19 cellular contexts compared by ENCODE assay signal in the genomic region with DNA sequence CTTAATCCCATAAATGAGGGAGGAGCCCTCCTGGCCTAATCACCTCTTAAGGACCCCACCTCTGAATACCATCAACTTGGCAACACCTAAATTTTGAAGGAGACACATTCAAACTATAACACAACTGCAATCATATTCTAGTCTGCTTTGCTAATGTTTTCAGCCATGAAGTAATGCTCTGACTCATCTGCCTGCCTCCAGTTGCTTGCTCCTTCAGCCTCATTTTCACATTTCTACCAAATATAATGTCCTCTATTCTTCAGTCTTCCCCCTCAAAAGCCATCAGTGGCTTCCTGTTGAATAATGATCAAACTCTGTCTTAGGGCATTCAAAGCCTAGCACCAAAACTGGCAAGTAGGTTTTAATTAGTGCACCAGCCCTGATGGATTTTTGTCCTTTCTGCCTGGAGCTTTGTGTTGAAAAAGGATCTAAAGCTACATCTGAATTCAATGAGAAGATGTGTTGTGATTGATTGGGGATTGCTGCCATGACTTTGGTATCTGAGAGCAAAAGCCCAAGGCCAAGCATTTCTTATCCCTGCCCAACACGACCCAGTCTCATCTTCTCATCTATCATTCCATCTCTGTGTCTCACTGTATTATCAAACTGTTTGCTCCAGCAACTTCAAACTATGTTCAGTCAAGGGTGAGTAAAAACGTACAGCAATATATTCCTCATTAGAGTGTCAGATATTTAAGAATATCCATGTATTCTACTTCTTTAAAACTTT.
"Had no signal": no experiment of that assay in that cellular context is flagged by ENCODE, and none has a peak within 500 bp of the region (broad histone marks: within the 10 kb centered on the region; RNA-seq: fewer than 3 reads in every experiment).

No MANE protein-coding gene starts in this region.

- DNase-seq: cortex of kidney; dorsolateral prefrontal cortex; effector CD8-positive, alpha-beta T cell; foreskin keratinocyte; kidney glomerular epithelial cell; mammary epithelial cell; naive thymus-derived CD4-positive, alpha-beta T cell; sigmoid colon; stimulated activated CD4-positive, alpha-beta T cell treated with anti-CD3 and anti-CD28 coated beads, Interleukin-12 subunit alpha, Interleukin-12 subunit beta, amount 100 ng/mL, for 4 hours; stimulated activated naive CD4-positive, alpha-beta T cell; stomach; substantia nigra; transverse colon; uterus had no signal

- H3K9me3 ChIP-seq: neutrophil, right atrium auricular region, sigmoid colon, stomach, thoracic aorta, transverse colon, uterus had no signal

- H3K4me3 Mint-ChIP-seq: naive thymus-derived CD4-positive, alpha-beta T cell had no signal

- H3K27me3 ChIP-seq: foreskin keratinocyte, hepatocyte, neutrophil, right atrium auricular region, sigmoid colon, stomach, transverse colon, uterus had no signal

- ATAC-seq: foreskin keratinocyte; naive thymus-derived CD4-positive, alpha-beta T cell had no signal

- H3K27ac ChIP-seq: dorsolateral prefrontal cortex, foreskin keratinocyte, hepatocyte, neutrophil, right atrium auricular region, sigmoid colon, skin epidermis, stomach, thoracic aorta, transverse colon, uterus had no signal

- H3K36me3 ChIP-seq: neutrophil, right atrium auricular region, sigmoid colon, stomach, thoracic aorta, transverse colon, uterus had no signal

- H3K4me3 ChIP-seq: dorsolateral prefrontal cortex, hepatocyte, right atrium auricular region, sigmoid colon, skin epidermis, stomach, thoracic aorta, transverse colon, uterus had no signal

- H3K27ac Mint-ChIP-seq: naive thymus-derived CD4-positive, alpha-beta T cell had no signal

- H3K36me3 Mint-ChIP-seq: naive thymus-derived CD4-positive, alpha-beta T cell had no signal

- H3K4me1 Mint-ChIP-seq: naive thymus-derived CD4-positive, alpha-beta T cell had no signal

- H3K4me1 ChIP-seq: foreskin keratinocyte, right atrium auricular region, sigmoid colon, stomach, transverse colon, uterus had no signal
